ENCODE assay signal across 8 cellular contexts in genomic region chr17:4738136-4739121, GRCh38. TPM values are rescaled to one million over a fixed set of nuclear protein-coding genes. Genes with fewer than 3 reads are reported as not detected.
DNase-seq lines count a peak whose midpoint lies in the region; ATAC-seq and TF ChIP-seq lines count a peak whose summit lies in the region.

No MANE protein-coding gene starts in this region.

- no peaks in the 10 kb centered on the region for H3K9me2 ChIP-seq in HCT116 (ENCODE audit: insufficient read depth)

- peaks cover 22% of the 10 kb centered on the region for H3K4me1 Mint-ChIP-seq in activated T-cell treated with anti-CD3 and anti-CD28 coated beads, Interleukin-2, amount 50 U/mL, for 4 hours (ENCODE audit: low read depth)

- H3K27me3 Mint-ChIP-seq in activated T-cell treated with anti-CD3 and anti-CD28 coated beads, Interleukin-2, amount 50 U/mL, for 4 hours (ENCODE audit: low read depth): peaks cover 24% of the 10 kb centered on the region

- no peaks in the 10 kb centered on the region for H3K9me3 Mint-ChIP-seq in activated T-cell treated with anti-CD3 and anti-CD28 coated beads, Interleukin-2, amount 50 U/mL, for 4 hours

- TF ChIP-seq CTCF in HCT116 (IDR thresholded peaks at IDR 0.05 in 2 of 3, conservative IDR thresholded peaks at IDR 0.05 in 1 of 3; ENCODE audit: borderline replicate concordance in 1 of 3, insufficient read depth in 1 of 3, low read depth in 2 of 3, low read length in 2 of 3) (no peak), gastrocnemius medialis (IDR thresholded peaks at IDR 0.05 in 4 of 5, conservative IDR thresholded peaks at IDR 0.05 in 1 of 5) (no peak)

- TF ChIP-seq RAD21 in HCT116 (IDR thresholded peaks at IDR 0.05; ENCODE audit: low read depth): no peak

- H3K27me3 ChIP-seq in HCT116 (ENCODE audit: insufficient read depth, low read length): no peaks in the 10 kb centered on the region
- H3K27me3 ChIP-seq in right cardiac atrium (ENCODE audit: control insufficient read depth, insufficient read depth): no peaks in the 10 kb centered on the region
- peaks cover 12 to 34% (median 26%) of the 10 kb centered on the region in 3 donors for H3K27me3 ChIP-seq in gastrocnemius medialis

- peak overlapping the region; percentile 27 for H2AFZ ChIP-seq in HCT116 (ENCODE audit: low read depth, low read length, poor library complexity, severe bottlenecking)

- BruUV-seq in HCT116 (replicated peaks; lab: Mats Ljungman, UMichigan): TSS peak; percentile 40

- no peaks in the 10 kb centered on the region for H4K20me1 ChIP-seq in HCT116 (ENCODE audit: insufficient read depth)

- TF ChIP-seq POLR2A in HCT116 (IDR thresholded peaks at IDR 0.05; ENCODE audit: borderline replicate concordance, extremely low read depth, insufficient read depth, insufficient read length) (no peak), gastrocnemius medialis (IDR thresholded peaks at IDR 0.05) (no peak)

- no peaks in the 10 kb centered on the region; the same call in 1 of the 2 replicates for H3K79me2 ChIP-seq in HCT116 (ENCODE audit: insufficient read depth, low read length)

- DNase-seq in HCT116 (ENCODE audit: low read depth, low spot score) (no peak), right cardiac atrium (no peak), gastrocnemius medialis (no peak), AG20443 (ENCODE audit: low spot score) (no peak), SW480 (ENCODE audit: low spot score) (no peak), dedifferentiated amniotic fluid mesenchymal stem cell (ENCODE audit: extremely low spot score) (no peak)
- no peak for DNase-seq in activated T-cell treated with anti-CD3 and anti-CD28 coated beads, Interleukin-2, amount 50 U/mL, for 4 hours

- H3K9ac ChIP-seq in HCT116 (ENCODE audit: low read length): peak overlapping the region; percentile 80

- WGBS in right cardiac atrium: 20% methylated on average over 41 of the region's 41 CpGs

- H3K4me2 ChIP-seq in HCT116 (ENCODE audit: low read length): peak overlapping the region; percentile 99

- RAD21 ChIA-PET in HCT116 (lab: Charles Lee; ENCODE audit: low non-redundant PET in 1 of 2, low total read pairs in 2 of 2, uncharacterized antibody in 2 of 2, unreplicated experiment in 2 of 2): no interaction called here

- no peaks in the 10 kb centered on the region for H3K36me3 ChIP-seq in HCT116 (ENCODE audit: control insufficient read depth in 1 of 2, insufficient read depth in 2 of 2, low read length in 2 of 2)
- peaks cover 0 to 1% of the 10 kb centered on the region in 2 donors for H3K36me3 ChIP-seq in gastrocnemius medialis

- in situ Hi-C loops in gastrocnemius medialis (cut with MboI; ENCODE audit: low sequenced_read_pairs in 4 of 4): loop anchor here in 1 of 4 donors (10.0 kb wide), 1 partner anchor 46 kb away; the partner anchor contains the start of genes GLTPD2 and VMO1

- H3K27ac ChIP-seq in HCT116 (ENCODE audit: low read depth, low read length) (peak overlapping the region; percentile 52), right cardiac atrium (ENCODE audit: low read length) (no peak overlapping the region), gastrocnemius medialis (no peak overlapping the region)

- intact Hi-C loops in HCT116 (cut with micrococcal nuclease): no loop called here
- intact Hi-C loops in right cardiac atrium (cut with DNase I): loop anchor here in 1 of 4 donors (10.0 kb wide), 1 partner anchor 156 kb away; the partner anchor contains the start of gene C17orf107
- intact Hi-C loops in gastrocnemius medialis (cut with DNase I; ENCODE audit: low total_unique reads): no loop called here

- peaks cover 1% of the 10 kb centered on the region for H3K36me3 Mint-ChIP-seq in activated T-cell treated with anti-CD3 and anti-CD28 coated beads, Interleukin-2, amount 50 U/mL, for 4 hours (ENCODE audit: insufficient read depth)

- CTCF ChIA-PET in HCT116 (lab: Charles Lee): interaction anchor here (1.1 kb wide), 1 partner anchor 52 kb away, joined by 3 read pairs; no protein-coding TSS in a partner anchor

- POLR2A ChIA-PET in HCT116 (lab: Charles Lee): no interaction called here

- peaks cover 11 to 25% of the 10 kb centered on the region in 2 experiments for H3K4me1 ChIP-seq in HCT116 (ENCODE audit: control insufficient read depth in 1 of 2, insufficient read depth in 2 of 2, low read length in 2 of 2)
- peaks cover 4% of the 10 kb centered on the region for H3K4me1 ChIP-seq in right cardiac atrium (ENCODE audit: control insufficient read depth, insufficient read depth, low read length)
- peaks cover 4 to 15% of the 10 kb centered on the region in 2 donors for H3K4me1 ChIP-seq in gastrocnemius medialis

- H3K4me3 Mint-ChIP-seq in activated T-cell treated with anti-CD3 and anti-CD28 coated beads, Interleukin-2, amount 50 U/mL, for 4 hours: peak overlapping the region; percentile 80

- H3K4me3 ChIP-seq in HCT116 (replicated peaks in 1 of 2; ENCODE audit: low read depth in 1 of 2, low read length in 2 of 2) (peak overlapping the region; percentile 68 to 73), right cardiac atrium (ENCODE audit: low read length) (peak overlapping the region; percentile 86), gastrocnemius medialis (peak overlapping the region; percentile 71 to 85 (median 80))

- H3K9me3 ChIP-seq in HCT116 (ENCODE audit: control insufficient read depth in 1 of 2, insufficient read depth in 1 of 2, low read depth in 1 of 2, low read length in 2 of 2): no peaks in the 10 kb centered on the region
- no peaks in the 10 kb centered on the region for H3K9me3 ChIP-seq in right cardiac atrium (ENCODE audit: control insufficient read depth, low read length)
- no peaks in the 10 kb centered on the region for H3K9me3 ChIP-seq in gastrocnemius medialis

- ATAC-seq in HCT116 (peak; percentile 28), right cardiac atrium (peak in 1 of 2 donors; percentile 9), gastrocnemius medialis (no peak), HG03039 (IDR thresholded peaks at IDR 0.05; ENCODE audit: unreplicated experiment) (no peak)
- ATAC-seq in activated T-cell treated with anti-CD3 and anti-CD28 coated beads, Interleukin-2, amount 50 U/mL, for 4 hours: peak in 1 of 2 donors; percentile 19

TF ChIP-seq in HCT116, 20 proteins besides CTCF, POLR2A, EP300 and RAD21:
- TF ChIP-seq YY1 (IDR thresholded peaks at IDR 0.05; ENCODE audit: extremely low read depth, insufficient replicate concordance, low read depth, low read length): no peak
- no peak; the same call in 1 of the 2 replicates for TF ChIP-seq POLR2AphosphoS5 (IDR thresholded peaks at IDR 0.05; ENCODE audit: low read depth, low read length)
- TF ChIP-seq MAX (IDR thresholded peaks at IDR 0.05): 0 out of 2 replicates have a peak, but pooled peaks have one; percentile 42
- no peak for TF ChIP-seq ZNF274 (IDR thresholded peaks at IDR 0.05; ENCODE audit: low read depth, low read length)

RNA-seq across cellular contexts. Expression of gene ZMYND15, which starts 1.2 kb away (rescaled TPM):
- total RNA-seq in HCT116 (2021; ENCODE audit: unreplicated experiment) (2.8 TPM), right cardiac atrium (under 1 TPM; 0.20 to 0.53 (median 0.33) TPM), gastrocnemius medialis (not detected)
- polyA plus RNA-seq in HCT116 (2012): 1.6 and 2.7 TPM in 2 replicates
- total RNA-seq in activated T-cell treated with anti-CD3 and anti-CD28 coated beads, Interleukin-2, amount 50 U/mL, for 4 hours: under 1 TPM in 1 of 3 donors, not detected in 2; 0.13 TPM
- 0.23 TPM for polyA plus RNA-seq in right cardiac atrium

RNA-seq across cellular contexts. Expression of gene CXCL16, which starts 1.3 kb away (rescaled TPM):
- 44.8 TPM for total RNA-seq in HCT116 (2021; ENCODE audit: unreplicated experiment)
- polyA plus RNA-seq in HCT116 (2012): 60.4 and 64.3 TPM in 2 replicates
- 1 to 10 TPM in 2 of 3 donors, under 1 TPM in 1; 0.76 to 1.5 (median 1.3) TPM for total RNA-seq in activated T-cell treated with anti-CD3 and anti-CD28 coated beads, Interleukin-2, amount 50 U/mL, for 4 hours
- 1 to 10 TPM; 5.0 to 6.3 (median 5.5) TPM for total RNA-seq in right cardiac atrium
- polyA plus RNA-seq in right cardiac atrium: 2.5 TPM
- total RNA-seq in gastrocnemius medialis: 1 to 10 TPM; 1.2 to 2.1 (median 1.4) TPM

RNA-seq across cellular contexts. Expression of gene MED11, which starts 7.2 kb away (rescaled TPM):
- total RNA-seq in HCT116 (2021; ENCODE audit: unreplicated experiment) (13.7 TPM), right cardiac atrium (10 to 100 TPM; 17.8 to 21.6 (median 21.0) TPM), gastrocnemius medialis (10 to 100 TPM; 29.4 to 58.5 (median 44.8) TPM)
- 16.6 and 19.1 TPM in 2 replicates for polyA plus RNA-seq in HCT116 (2012)
- 10 to 100 TPM; 19.6 to 21.6 (median 20.6) TPM for total RNA-seq in activated T-cell treated with anti-CD3 and anti-CD28 coated beads, Interleukin-2, amount 50 U/mL, for 4 hours
- 47.6 TPM for polyA plus RNA-seq in right cardiac atrium

RNA-seq across cellular contexts. Expression of gene ARRB2, which starts 28.0 kb away (rescaled TPM):
- total RNA-seq in HCT116 (2021; ENCODE audit: unreplicated experiment) (70.8 TPM), right cardiac atrium (10 to 100 TPM; 21.6 to 35.1 (median 25.5) TPM), gastrocnemius medialis (10 to 100 TPM in 1 of 4 donors, 1 to 10 TPM in 3; 5.5 to 11.8 (median 7.8) TPM)
- 74.1 and 74.4 TPM in 2 replicates for polyA plus RNA-seq in HCT116 (2012)
- total RNA-seq in activated T-cell treated with anti-CD3 and anti-CD28 coated beads, Interleukin-2, amount 50 U/mL, for 4 hours: 10 to 100 TPM; 89.7 to 99.4 (median 94.7) TPM
- polyA plus RNA-seq in right cardiac atrium: 17.0 TPM

RNA-seq across cellular contexts. Expression of gene TM4SF5, which starts 33.3 kb away (rescaled TPM):
- total RNA-seq in HCT116 (2021; ENCODE audit: unreplicated experiment) (not detected), right cardiac atrium (not detected), gastrocnemius medialis (under 1 TPM in 1 of 4 donors, not detected in 3; 0.64 TPM)
- not detected in 2 replicates for polyA plus RNA-seq in HCT116 (2012)
- not detected for total RNA-seq in activated T-cell treated with anti-CD3 and anti-CD28 coated beads, Interleukin-2, amount 50 U/mL, for 4 hours
- not detected for polyA plus RNA-seq in right cardiac atrium
